In genomic region chr2:53987336-53987921, GRCh38 we compare ENCODE assay signal across 8 cellular contexts. TPM values are rescaled to one million over a fixed set of nuclear protein-coding genes. Genes with fewer than 3 reads are reported as not detected.
A peak's percentile ranks its signal among the peaks of the same experiment; 100 is the strongest.
DNase-seq lines count a peak whose midpoint lies in the region; ATAC-seq and TF ChIP-seq lines count a peak whose summit lies in the region.

No MANE protein-coding gene starts in this region.

- peak overlapping the region; percentile 61 to 89 for H3K27ac Mint-ChIP-seq in T-cell
- no peak overlapping the region for H3K27ac Mint-ChIP-seq in chondrocyte (ENCODE audit: unreplicated experiment)

- H3K36me3 Mint-ChIP-seq in T-cell (peaks cover 22% of the 10 kb centered on the region), chondrocyte (ENCODE audit: low read depth) (no peaks in the 10 kb centered on the region)

- no peaks in the 10 kb centered on the region for H3K9me3 Mint-ChIP-seq in T-cell
- H3K9me3 Mint-ChIP-seq in chondrocyte (ENCODE audit: low read depth): no peaks in the 10 kb centered on the region

- DNase-seq in T-cell (no peak), right lobe of liver (no peak), chondrocyte (ENCODE audit: low spot score) (no peak)
- DNase-seq in activated effector memory CD4-positive, alpha-beta T cell treated with Interleukin-2 at 50 U/mL for 16 hours: no peak
- DNase-seq in stimulated activated naive CD4-positive, alpha-beta T cell (lab: John Stamatoyannopoulos, UW): no peak

- no peaks in the 10 kb centered on the region for H3K9me3 ChIP-seq in right lobe of liver

- H3K27me3 ChIP-seq in right lobe of liver: no peaks in the 10 kb centered on the region

- intact Hi-C loops in right lobe of liver (cut with DNase I): no loop called here

- TF ChIP-seq CTCF in right lobe of liver (IDR thresholded peaks at IDR 0.05): no peak
- no peak for TF ChIP-seq CTCF in chondrocyte (IDR thresholded peaks at IDR 0.05)

- 18% methylated on average over 1 of the region's 1 CpG for WGBS in right lobe of liver (ENCODE audit: insufficient coverage, low coverage, low lambda C conversion rate, missing lambda C conversion rate)

- peaks cover 24 to 31% (median 30%) of the 10 kb centered on the region in 3 donors for H3K4me1 Mint-ChIP-seq in T-cell
- peaks cover 13% of the 10 kb centered on the region for H3K4me1 Mint-ChIP-seq in chondrocyte (ENCODE audit: low read depth)

- peak; percentile 68 for ATAC-seq in GM18520 (IDR thresholded peaks at IDR 0.05; ENCODE audit: unreplicated experiment)
- ATAC-seq in HG03378 (IDR thresholded peaks at IDR 0.05; ENCODE audit: unreplicated experiment): peak; percentile 74
- ATAC-seq in T-cell (replicated peaks in 1 of 4): no peak
- ATAC-seq in right lobe of liver: peak; percentile 71 to 88 (median 74)
- ATAC-seq in GM18861 (IDR thresholded peaks at IDR 0.05; ENCODE audit: unreplicated experiment): no peak

- peaks cover 0 to 14% (median 7%) of the 10 kb centered on the region in 4 donors for H3K4me1 ChIP-seq in right lobe of liver

- H3K4me3 Mint-ChIP-seq in T-cell (no peak overlapping the region), chondrocyte (ENCODE audit: unreplicated experiment) (no peak overlapping the region)

- no peaks in the 10 kb centered on the region for H3K36me3 ChIP-seq in right lobe of liver

- H3K27me3 Mint-ChIP-seq in T-cell (no peaks in the 10 kb centered on the region), chondrocyte (ENCODE audit: low read depth) (no peaks in the 10 kb centered on the region)

- POLR2A ChIA-PET in T-cell (lab: Charles Lee): interaction anchor here in 1 of 2 donors (0.6 kb wide), 1 partner anchor 47 kb away, joined by 6 read pairs; no protein-coding TSS in a partner anchor

- peak overlapping the region; percentile 25 to 49 (median 31) for H3K27ac ChIP-seq in right lobe of liver

- H3K4me3 ChIP-seq in right lobe of liver: no peak overlapping the region

- no peak for TF ChIP-seq POLR2A in right lobe of liver (IDR thresholded peaks at IDR 0.05)

- CTCF ChIA-PET in T-cell (lab: Charles Lee): interaction anchor here in 1 of 2 donors (0.7 kb wide), 1 partner anchor 32 kb away, joined by 3 read pairs; no protein-coding TSS in a partner anchor

RNA-seq across cellular contexts. Expression of gene PSME4, which starts 16.6 kb away (rescaled TPM):
- total RNA-seq in T-cell (10 to 100 TPM; 39.8 to 87.4 (median 44.6) TPM), right lobe of liver (10 to 100 TPM; 28.1 to 36.7 (median 29.5) TPM), chondrocyte (42.0 to 54.1 TPM (median 45.3 TPM) in 3 replicates)

Comparison
In these comparisons a context has a peak if more than half of its experiments do, and no peak if none do; other contexts are left out.
1. ATAC-seq: peak in GM18520 (single experiment), HG03378 (single experiment) and right lobe of liver (4 of 4); none in T-cell (0 of 4) and GM18861 (single experiment).